In genomic region chr3:184133840-184134745, GRCh38 we compare ENCODE assay signal across 8 cellular contexts. TPM values are rescaled to one million over a fixed set of nuclear protein-coding genes. Genes with fewer than 3 reads are reported as not detected.
DNase-seq lines count a peak whose midpoint lies in the region; ATAC-seq and TF ChIP-seq lines count a peak whose summit lies in the region.

No MANE protein-coding gene starts in this region.

- H3K27ac ChIP-seq in breast epithelium, result peak overlapping the region; percentile 88 to 96

- peak overlapping the region; percentile 85 for H3K9ac ChIP-seq in iPS-15b (ENCODE audit: low read depth, low read length)

- peak; percentile 83 for DNase-seq in CD1c-positive myeloid dendritic cell (ENCODE audit: extremely low spot score)
- DNase-seq in NCI-H1694 treated with DMSO at 0.1 percent for 48 hours (lab: John Stamatoyannopoulos, UW), result peak; percentile 79
- DNase-seq in T-helper 22 cell (ENCODE audit: low read depth), result peak; percentile 17
- peak; percentile 70 to 80 for DNase-seq in breast epithelium (ENCODE audit: low spot score in 2 of 2)
- DNase-seq in retinal pigment epithelial cell (ENCODE audit: low read depth), result no peak

- H3K36me3 ChIP-seq in breast epithelium, result no peaks in the 10 kb centered on the region
- peaks cover 5% of the 10 kb centered on the region for H3K36me3 ChIP-seq in iPS-15b (ENCODE audit: control insufficient read depth, insufficient read depth, low read length)

- peak; percentile 41 for ATAC-seq in GM21515 (IDR thresholded peaks at IDR 0.05; ENCODE audit: unreplicated experiment)
- no peak for ATAC-seq in HG02798 (IDR thresholded peaks at IDR 0.05; ENCODE audit: poor library complexity, unreplicated experiment)

- peak overlapping the region; percentile 69 to 96 (median 82) for H3K4me3 ChIP-seq in breast epithelium
- H3K4me3 ChIP-seq in iPS-15b (ENCODE audit: low read depth, low read length), result peak overlapping the region; percentile 97
- H3K4me3 ChIP-seq in retinal pigment epithelial cell (ENCODE audit: low read length), result peak overlapping the region; percentile 79

- H3K4me1 ChIP-seq in breast epithelium (peaks cover 0 to 7% of the 10 kb centered on the region in 2 donors), iPS-15b (ENCODE audit: control insufficient read depth, insufficient read depth, low read length) (peaks cover 5% of the 10 kb centered on the region)

- H3K9me3 ChIP-seq in breast epithelium (no peaks in the 10 kb centered on the region), iPS-15b (ENCODE audit: control insufficient read depth, insufficient read depth, low read length) (no peaks in the 10 kb centered on the region)

- intact Hi-C loops in breast epithelium (cut with DNase I; ENCODE audit: low total_unique reads), result no loop called here

- no peak for TF ChIP-seq CTCF in breast epithelium (IDR thresholded peaks at IDR 0.05)
- no peak for TF ChIP-seq CTCF in retinal pigment epithelial cell (conservative IDR thresholded peaks at IDR 0.05; ENCODE audit: low read depth, low read length)

- H3K27me3 ChIP-seq in breast epithelium (no peaks in the 10 kb centered on the region), iPS-15b (ENCODE audit: control insufficient read depth, insufficient read depth, low read length) (no peaks in the 10 kb centered on the region)

- no peak for TF ChIP-seq POLR2A in breast epithelium (IDR thresholded peaks at IDR 0.05)

RNA-seq across cellular contexts. Expression of gene EIF2B5, which starts 1.1 kb away (rescaled TPM):
- 10 to 100 TPM; 37.3 to 62.3 (median 50.1) TPM for total RNA-seq in breast epithelium

RNA-seq across cellular contexts. Expression of gene DVL3, which starts 21.1 kb away (rescaled TPM):
- 10 to 100 TPM; 35.7 to 40.2 (median 36.1) TPM for total RNA-seq in breast epithelium

RNA-seq across cellular contexts. Expression of gene HTR3E, which starts 37.2 kb away (rescaled TPM):
- not detected for total RNA-seq in breast epithelium

RNA-seq across cellular contexts. Expression of gene AP2M1, which starts 40.6 kb away (rescaled TPM):
- total RNA-seq in breast epithelium, result 100 to 1,000 TPM; 195 to 240 (median 204) TPM

RNA-seq across cellular contexts. Expression of gene ABCF3, which starts 51.9 kb away (rescaled TPM):
- 10 to 100 TPM; 59.4 to 77.4 (median 71.8) TPM for total RNA-seq in breast epithelium
